Comparison of ENCODE assay signal across 9 cellular contexts in the genomic region with DNA sequence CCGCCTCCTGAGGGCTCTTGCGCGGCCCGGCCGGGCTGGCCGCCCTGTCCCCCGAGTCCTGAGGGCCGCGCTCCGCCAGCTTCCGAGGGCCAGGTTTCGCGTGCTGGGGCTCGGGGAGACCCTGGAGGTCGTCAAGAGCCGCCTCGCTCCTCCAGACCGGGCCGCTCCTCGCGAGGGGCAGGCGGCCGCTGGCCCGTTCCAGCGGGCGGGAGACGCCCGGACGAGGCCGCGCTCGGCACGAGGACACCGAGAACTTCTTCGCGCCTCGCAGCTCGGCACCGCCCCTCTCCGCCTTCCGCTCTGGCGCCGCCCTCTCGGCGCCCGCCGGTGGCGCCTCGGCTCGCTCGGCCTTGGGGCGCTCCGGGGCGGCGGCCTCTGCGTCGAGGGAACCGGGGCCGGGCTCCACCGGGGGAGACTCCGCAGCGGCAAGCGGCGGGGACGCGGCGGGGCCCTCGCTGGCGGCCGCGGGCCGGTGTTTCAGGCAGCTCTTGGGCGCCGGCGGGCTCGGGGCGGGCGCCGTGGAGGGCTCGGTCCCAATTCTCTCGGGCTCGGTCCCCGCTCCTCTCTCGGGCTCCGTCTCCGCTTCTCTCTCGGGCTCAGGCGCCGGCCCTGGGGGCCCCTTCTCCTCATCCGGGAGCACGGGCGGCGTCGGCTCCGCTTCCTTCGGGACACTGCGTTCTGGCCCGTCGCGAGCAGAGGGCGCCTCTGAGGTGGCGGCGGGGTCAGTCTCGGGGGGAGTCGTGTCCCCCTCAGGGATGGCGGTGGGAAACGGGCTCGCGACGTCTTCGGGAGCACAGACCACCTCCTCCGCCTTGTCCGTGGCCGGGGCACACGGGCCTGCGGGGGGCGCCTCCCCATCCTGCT.
DNase-seq lines count a peak whose midpoint lies in the region; ATAC-seq, FAIRE-seq and TF ChIP-seq lines count a peak whose summit lies in the region.
"Had no signal": no experiment of that assay in that cellular context is flagged by ENCODE, and none has a peak within 500 bp of the region (broad histone marks: within the 10 kb centered on the region; RNA-seq: fewer than 3 reads in every experiment).

No MANE protein-coding gene starts in this region.

- H4K8ac ChIP-seq in mesenchymal stem cell (ENCODE audit: low read length): no peak overlapping the region

- in situ Hi-C loops in HepG2 (cut with HindIII; ENCODE audit: extremely low pct_ligation_motif_present, low pct_unique_long_range_greater_than_20kb): no loop called here

- H3K23ac ChIP-seq in mesenchymal stem cell (ENCODE audit: low read length in 2 of 2): no peak overlapping the region

- H3K4ac ChIP-seq in mesenchymal stem cell (ENCODE audit: low read depth in 1 of 2, low read length in 2 of 2): no peak overlapping the region

- ATAC-seq in right lobe of liver (peak; percentile 65 to 69 (median 67)), HepG2 (no peak), HG03521 (IDR thresholded peaks at IDR 0.05; ENCODE audit: unreplicated experiment) (no peak)
- ATAC-seq: A549 had no signal

- H2BK5ac ChIP-seq in mesenchymal stem cell (ENCODE audit: low read depth, low read length, poor library complexity, severe bottlenecking): no peak overlapping the region

- 40% methylated on average over 2 of the region's 117 CpGs for WGBS in right lobe of liver (ENCODE audit: insufficient coverage, low coverage, low lambda C conversion rate, missing lambda C conversion rate)
- 96% methylated on average over 106 of the region's 117 CpGs for WGBS in HepG2 (ENCODE audit: low lambda C conversion rate)
- WGBS in mesenchymal stem cell: 25% methylated on average over 67 of the region's 117 CpGs

- no peak for FAIRE-seq in HepG2 (lab: Jason Lieb, UNC)
- FAIRE-seq: A549 had no signal

- H3K9me3 ChIP-seq in right lobe of liver (no peaks in the 10 kb centered on the region), HepG2 (ENCODE audit: low read length) (no peaks in the 10 kb centered on the region), mesenchymal stem cell (ENCODE audit: control insufficient read depth, low read length) (no peaks in the 10 kb centered on the region)
- H3K9me3 ChIP-seq: A549 had no signal

- H2BK120ac ChIP-seq in mesenchymal stem cell (ENCODE audit: low read depth, low read length): no peak overlapping the region

- no peaks in the 10 kb centered on the region for H3K79me2 ChIP-seq in HepG2 (ENCODE audit: insufficient read depth, low read length)

- no peak overlapping the region for H3K18ac ChIP-seq in mesenchymal stem cell (ENCODE audit: low read depth in 1 of 2, low read length in 2 of 2)

- H3K4me3 ChIP-seq in right lobe of liver (peak overlapping the region; percentile 24 to 41 (median 28)), HepG2 (replicated peaks in 1 of 3; ENCODE audit: insufficient read depth in 1 of 3, low read depth in 2 of 3, low read length in 3 of 3) (no peak overlapping the region), mesenchymal stem cell (ENCODE audit: insufficient read depth in 1 of 2, low read depth in 1 of 2, low read length in 2 of 2) (peak overlapping the region in 1 of 2 experiments; percentile 41)
- H3K4me3 ChIP-seq: A549 had no signal

- H3K9ac ChIP-seq in HepG2 (ENCODE audit: insufficient read depth, low read depth, low read length) (no peak overlapping the region), mesenchymal stem cell (ENCODE audit: low read length) (no peak overlapping the region)

- no peaks in the 10 kb centered on the region for H3K9me3 Mint-ChIP-seq in dendritic cell treated with granulocyte-macrophage colony-stimulating factor and Interleukin-4, amounts not matched to agents 40 ng/mL and 50 ng/mL, for 4 days

- TF ChIP-seq CTCF in right lobe of liver (IDR thresholded peaks at IDR 0.05): peak in 2 of 4 donors; percentile 8 to 31
- no peak for TF ChIP-seq CTCF in HepG2 (CRISPR knock-in tag; IDR thresholded peaks at IDR 0.05)

- no peaks in the 10 kb centered on the region for H4K20me1 ChIP-seq in HepG2 (ENCODE audit: insufficient read depth, low read length)

- POLR2A ChIA-PET in HepG2 (lab: Yijun Ruan, JAX): interaction anchor here (1.5 kb wide), 1 partner anchor 22 kb away, joined by 5 read pairs; no protein-coding TSS in a partner anchor

- H2BK12ac ChIP-seq in mesenchymal stem cell (ENCODE audit: low read length in 2 of 2): no peak overlapping the region

- peaks cover 54% of the 10 kb centered on the region for H3K4me1 Mint-ChIP-seq in dendritic cell treated with granulocyte-macrophage colony-stimulating factor and Interleukin-4, amounts not matched to agents 40 ng/mL and 50 ng/mL, for 4 days (ENCODE audit: low read depth)

- no peak overlapping the region for H2AK5ac ChIP-seq in mesenchymal stem cell (ENCODE audit: low read length, severe bottlenecking)

- peak overlapping the region in 2 of 3 donors; percentile 24 to 60 for H3K27ac ChIP-seq in right lobe of liver
- H3K27ac ChIP-seq in HepG2 (ENCODE audit: extremely low read length, insufficient read depth, low read length): no peak overlapping the region
- no peak overlapping the region for H3K27ac ChIP-seq in mesenchymal stem cell (ENCODE audit: low read length, poor library complexity, severe bottlenecking)
- H3K27ac ChIP-seq: A549 had no signal

- H3K4me2 ChIP-seq in HepG2 (ENCODE audit: low read depth, low read length) (no peak overlapping the region), mesenchymal stem cell (ENCODE audit: low read length, poor library complexity, severe bottlenecking) (peak overlapping the region; percentile 36)
- H3K4me2 ChIP-seq: A549 had no signal

- DNase-seq in right lobe of liver (peak in 1 of 3 donors; percentile 52), HepG2 (ENCODE audit: low spot score) (no peak), mesenchymal stem cell (no peak), NCI-H774 (lab: John Stamatoyannopoulos, UW) (no peak), epidermal melanocyte (ENCODE audit: insufficient read length, low spot score) (no peak)
- peak; percentile 34 for DNase-seq in stimulated activated CD8-positive, alpha-beta memory T cell treated with anti-CD3 and anti-CD28 coated beads, Interleukin-12 subunit alpha, Interleukin-12 subunit beta, amount 100 ng/mL, for 4 hours (ENCODE audit: low read depth)

- H2AFZ ChIP-seq in HepG2 (ENCODE audit: low read length): no peak overlapping the region
- H2AFZ ChIP-seq in mesenchymal stem cell (ENCODE audit: low read depth, low read length): no peak overlapping the region

- H3K27ac Mint-ChIP-seq in dendritic cell treated with granulocyte-macrophage colony-stimulating factor and Interleukin-4, amounts not matched to agents 40 ng/mL and 50 ng/mL, for 4 days: peak overlapping the region; percentile 89

- intact Hi-C loops in right lobe of liver (cut with DNase I) (no loop called here), HepG2 (cut with micrococcal nuclease; ENCODE audit: unreplicated experiment) (no loop called here)
- intact Hi-C loops in dendritic cell treated with granulocyte-macrophage colony-stimulating factor and Interleukin-4, amounts not matched to agents 40 ng/mL and 50 ng/mL, for 4 days (cut with micrococcal nuclease): loop anchor here (1.0 to 5.0 kb wide), 2 partner anchors 50 to 92 kb away; no protein-coding TSS in a partner anchor

- TF ChIP-seq POLR2A in right lobe of liver (IDR thresholded peaks at IDR 0.05) (no peak), HepG2 (IDR thresholded peaks at IDR 0.05; ENCODE audit: insufficient read depth in 1 of 2, low read depth in 2 of 2, low read length in 2 of 2) (no peak)

- H3K27me3 ChIP-seq in right lobe of liver (peaks cover 0 to 15% of the 10 kb centered on the region in 2 donors), HepG2 (ENCODE audit: control insufficient read depth in 1 of 2, insufficient read depth in 2 of 2, low read length in 2 of 2) (no peaks in the 10 kb centered on the region; a peak in 1 of 5 replicates), mesenchymal stem cell (ENCODE audit: control insufficient read depth in 1 of 2, insufficient read depth in 1 of 2, low read length in 2 of 2) (peaks cover 46 to 73% of the 10 kb centered on the region in 2 experiments)

- H3K79me1 ChIP-seq in mesenchymal stem cell (replicated peaks; ENCODE audit: low read length, poor library complexity, severe bottlenecking): no peaks in the 10 kb centered on the region

- no peak for TF ChIP-seq RAD21 in HepG2 (CRISPR knock-in tag; IDR thresholded peaks at IDR 0.05)

- H3K27me3 Mint-ChIP-seq in dendritic cell treated with granulocyte-macrophage colony-stimulating factor and Interleukin-4, amounts not matched to agents 40 ng/mL and 50 ng/mL, for 4 days: peaks cover 6% of the 10 kb centered on the region

- no peaks in the 10 kb centered on the region for H3K36me3 ChIP-seq in right lobe of liver
- H3K36me3 ChIP-seq in HepG2 (replicated peaks in 1 of 2; ENCODE audit: control insufficient read depth in 1 of 2, insufficient read depth in 2 of 2, low read length in 2 of 2): no peaks in the 10 kb centered on the region
- H3K36me3 ChIP-seq in mesenchymal stem cell (ENCODE audit: control insufficient read depth in 1 of 2, insufficient read depth in 2 of 2, low read depth in 1 of 2, low read length in 2 of 2): no peaks in the 10 kb centered on the region

- CTCF ChIA-PET in HepG2 (lab: Yijun Ruan, JAX; ENCODE audit: low intra/inter-chr PET ratio, low total read pairs): no interaction called here

- no peaks in the 10 kb centered on the region for H3K36me3 Mint-ChIP-seq in dendritic cell treated with granulocyte-macrophage colony-stimulating factor and Interleukin-4, amounts not matched to agents 40 ng/mL and 50 ng/mL, for 4 days (ENCODE audit: low read depth)

- no peak for TF ChIP-seq EP300 in HepG2 (IDR thresholded peaks at IDR 0.05; ENCODE audit: low read depth in 2 of 2, low read length in 2 of 2)
- TF ChIP-seq EP300 in HepG2 (CRISPR knock-in tag; IDR thresholded peaks at IDR 0.05; ENCODE audit: borderline replicate concordance): no peak

- H2BK15ac ChIP-seq in mesenchymal stem cell (ENCODE audit: low read depth, poor library complexity, severe bottlenecking): peak overlapping the region; percentile 40

- no TSS peak for BruUV-seq in HepG2 (replicated peaks; lab: Mats Ljungman, UMichigan)

- H3K14ac ChIP-seq in mesenchymal stem cell (ENCODE audit: low read length in 2 of 2): no peak overlapping the region

- H3K4me1 ChIP-seq in right lobe of liver: no peaks in the 10 kb centered on the region
- H3K4me1 ChIP-seq in HepG2 (ENCODE audit: insufficient read depth, low read length): peaks cover 24% of the 10 kb centered on the region
- peaks cover 10% of the 10 kb centered on the region for H3K4me1 ChIP-seq in mesenchymal stem cell (ENCODE audit: control insufficient read depth, insufficient read depth, low read depth, low read length)
- H3K4me1 ChIP-seq: A549 had no signal

- H4K91ac ChIP-seq in mesenchymal stem cell (ENCODE audit: low read length): no peak overlapping the region

- peak overlapping the region; percentile 79 for H3K4me3 Mint-ChIP-seq in dendritic cell treated with granulocyte-macrophage colony-stimulating factor and Interleukin-4, amounts not matched to agents 40 ng/mL and 50 ng/mL, for 4 days

TF ChIP-seq in HepG2, 621 proteins besides CTCF, POLR2A, EP300 and RAD21 (continues in another document):
- no peak for TF ChIP-seq ZNF282 (IDR thresholded peaks at IDR 0.05; ENCODE audit: partially characterized antibody)
- no peak for TF ChIP-seq NCOA1 (CRISPR knock-in tag; IDR thresholded peaks at IDR 0.05)
- TF ChIP-seq ZFP37 (CRISPR knock-in tag; IDR thresholded peaks at IDR 0.05; ENCODE audit: borderline replicate concordance): no peak
- TF ChIP-seq ZNF160 (CRISPR knock-in tag; IDR thresholded peaks at IDR 0.05): no peak
- TF ChIP-seq RFX3 (CRISPR knock-in tag; IDR thresholded peaks at IDR 0.05): no peak

Comparison
In these comparisons a context has a peak if more than half of its experiments do, and no peak if none do; other contexts are left out.
1. ATAC-seq: peak in right lobe of liver (4 of 4); none in HepG2 (single experiment) and HG03521 (single experiment).
2. H3K27ac ChIP-seq: peak in right lobe of liver (2 of 3); none in HepG2 (single experiment) and mesenchymal stem cell (single experiment).
3. H3K4me3 ChIP-seq: peak in right lobe of liver (3 of 3); none in HepG2 (0 of 3).